9 cellular contexts compared by ENCODE assay signal in genomic region chr7:144287385-144287784, GRCh38. TPM values are rescaled to one million over a fixed set of nuclear protein-coding genes. Genes with fewer than 3 reads are reported as not detected.
"Had no signal": no experiment of that assay in that cellular context is flagged by ENCODE, and none has a peak within 500 bp of the region (broad histone marks: within the 10 kb centered on the region; RNA-seq: fewer than 3 reads in every experiment).

No MANE protein-coding gene starts in this region.

RNA-seq across cellular contexts. Expression of gene CTAGE8, which starts 18.3 kb away (rescaled TPM):
- total RNA-seq: OCI-LY7, RPMI7951, SJCRH30, SK-MEL-5 had no signal

RNA-seq across cellular contexts. Expression of gene OR2A7, which starts 22.8 kb away (rescaled TPM):
- total RNA-seq: LHCN-M2, NCI-H460, OCI-LY7, SJCRH30, SK-MEL-5 had no signal

RNA-seq across cellular contexts. Expression of gene OR2A1, which starts 24.8 kb away (rescaled TPM):
- total RNA-seq: LHCN-M2, MCF 10A, NCI-H460, OCI-LY7, Peyer's patch, Right ventricle myocardium inferior, SJCRH30, SK-MEL-5 had no signal

RNA-seq across cellular contexts. Expression of gene OR2A42, which starts 48.0 kb away (rescaled TPM):
- total RNA-seq: LHCN-M2, MCF 10A, NCI-H460, OCI-LY7, Peyer's patch, Right ventricle myocardium inferior, SJCRH30, SK-MEL-5 had no signal
